20 cellular contexts compared by ENCODE assay signal in genomic region chr4:183155450-183156184, GRCh38.
"Had no signal": no experiment of that assay in that cellular context is flagged by ENCODE, and none has a peak within 500 bp of the region (broad histone marks: within the 10 kb centered on the region; RNA-seq: fewer than 3 reads in every experiment).

No MANE protein-coding gene starts in this region.

- H3K4me1 Mint-ChIP-seq: stimulated activated naive CD8-positive, alpha-beta T cell treated with anti-CD3 and anti-CD28 coated beads, Interleukin-15, amount 100 ng/mL, for 72 hours had no signal

- H3K4me1 ChIP-seq: adrenal gland, esophagus squamous epithelium, testis had no signal

- DNase-seq: activated CD8-positive, alpha-beta memory T cell treated with anti-CD3 and anti-CD28 coated beads, Interleukin-2, amount 50 U/mL, for 4 hours; activated CD8-positive, alpha-beta T cell treated with anti-CD3 and anti-CD28 coated beads for 36 hours; activated effector memory CD4-positive, alpha-beta T cell treated with anti-CD3 and anti-CD28 coated beads, Interleukin-2, amount 50 U/mL, for 16 hours; activated T-cell treated with anti-CD3 and anti-CD28 coated beads, Interleukin-2, amount 50 U/mL, for 48 hours; adrenal gland; central memory CD4-positive, alpha-beta T cell; esophagus squamous epithelium; immature natural killer cell; mucosa of descending colon; naive thymus-derived CD8-positive, alpha-beta T cell; occipital lobe; psoas muscle; stimulated activated CD4-positive, alpha-beta T cell treated with anti-CD3 and anti-CD28 coated beads, Interleukin-1b, Interleukin-23, amount 100 ng/mL, for 48 hours; stimulated activated naive CD8-positive, alpha-beta T cell treated with anti-CD3 and anti-CD28 coated beads, Interleukin-15, amount 100 ng/mL, for 72 hours; testis; upper lobe of right lung had no signal

- H3K27ac Mint-ChIP-seq: activated CD8-positive, alpha-beta T cell treated with anti-CD3 and anti-CD28 coated beads for 36 hours; activated naive CD4-positive, alpha-beta T cell treated with anti-CD3 and anti-CD28 coated beads, Interleukin-2, amount 50 U/mL, for 24 hours; immature natural killer cell; stimulated activated naive CD8-positive, alpha-beta T cell treated with anti-CD3 and anti-CD28 coated beads, Interleukin-15, amount 100 ng/mL, for 72 hours had no signal

- H3K36me3 ChIP-seq: adrenal gland, esophagus squamous epithelium, upper lobe of right lung had no signal

- H3K36me3 Mint-ChIP-seq: immature natural killer cell had no signal

- H3K27me3 ChIP-seq: adrenal gland, esophagus squamous epithelium, testis, upper lobe of right lung had no signal

- ATAC-seq: activated CD8-positive, alpha-beta T cell treated with anti-CD3 and anti-CD28 coated beads for 36 hours; naive thymus-derived CD8-positive, alpha-beta T cell; sciatic nerve; stimulated activated naive CD8-positive, alpha-beta T cell treated with anti-CD3 and anti-CD28 coated beads, Interleukin-15, amount 100 ng/mL, for 72 hours had no signal

- H3K4me3 Mint-ChIP-seq: activated CD8-positive, alpha-beta T cell treated with anti-CD3 and anti-CD28 coated beads for 36 hours; activated naive CD4-positive, alpha-beta T cell treated with anti-CD3 and anti-CD28 coated beads, Interleukin-2, amount 50 U/mL, for 24 hours; immature natural killer cell; naive thymus-derived CD8-positive, alpha-beta T cell; stimulated activated naive CD8-positive, alpha-beta T cell treated with anti-CD3 and anti-CD28 coated beads, Interleukin-15, amount 100 ng/mL, for 72 hours had no signal

- H3K9me3 ChIP-seq: adrenal gland, esophagus squamous epithelium, mucosa of descending colon, psoas muscle, testis, upper lobe of right lung had no signal

- H3K27me3 Mint-ChIP-seq: activated naive CD4-positive, alpha-beta T cell treated with anti-CD3 and anti-CD28 coated beads, Interleukin-2, amount 50 U/mL, for 24 hours; stimulated activated naive CD8-positive, alpha-beta T cell treated with anti-CD3 and anti-CD28 coated beads, Interleukin-15, amount 100 ng/mL, for 72 hours had no signal

- H3K27ac ChIP-seq: adrenal gland, coronary artery, esophagus squamous epithelium, psoas muscle, testis, upper lobe of right lung, VCaP had no signal

- H3K9me3 Mint-ChIP-seq: activated CD8-positive, alpha-beta T cell treated with anti-CD3 and anti-CD28 coated beads for 36 hours; activated naive CD4-positive, alpha-beta T cell treated with anti-CD3 and anti-CD28 coated beads, Interleukin-2, amount 50 U/mL, for 24 hours; immature natural killer cell; stimulated activated naive CD8-positive, alpha-beta T cell treated with anti-CD3 and anti-CD28 coated beads, Interleukin-15, amount 100 ng/mL, for 72 hours had no signal

- H3K4me3 ChIP-seq: adrenal gland, coronary artery, esophagus squamous epithelium, mucosa of descending colon, psoas muscle, testis, upper lobe of right lung had no signal
